Comparison of ENCODE assay signal across 1 cellular context in genomic region chr2:199452200-199452990, GRCh38.
TF ChIP-seq lines count a peak whose summit lies in the region.

No MANE protein-coding gene starts in this region.

TF ChIP-seq in GM23338, 12 proteins besides CTCF, POLR2A, EP300 and RAD21 (continued from another document):
- TF ChIP-seq ZNF462 (CRISPR knock-in tag; IDR thresholded peaks at IDR 0.05): no peak
- TF ChIP-seq REST (IDR thresholded peaks at IDR 0.05; ENCODE audit: unreplicated experiment): no peak
- no peak for TF ChIP-seq EZH2phosphoT487 (IDR thresholded peaks at IDR 0.05; ENCODE audit: unreplicated experiment)
- TF ChIP-seq POLR2AphosphoS5 (IDR thresholded peaks at IDR 0.05; ENCODE audit: low read depth): no peak
- TF ChIP-seq ETS1 (IDR thresholded peaks at IDR 0.05): no peak
- TF ChIP-seq JUNB (IDR thresholded peaks at IDR 0.05; ENCODE audit: unreplicated experiment): no peak
